11 cellular contexts compared by ENCODE assay signal in genomic region chr5:83353231-83353630, GRCh38.
A peak's percentile ranks its signal among the peaks of the same experiment; 100 is the strongest.
DNase-seq lines count a peak whose midpoint lies in the region.
"Had no signal": no experiment of that assay in that cellular context is flagged by ENCODE, and none has a peak within 500 bp of the region (broad histone marks: within the 10 kb centered on the region; RNA-seq: fewer than 3 reads in every experiment).

No MANE protein-coding gene starts in this region.

- peaks cover 30% of the 10 kb centered on the region; the same call in 1 of the 2 replicates for H3K4me1 ChIP-seq in iPS-20b (ENCODE audit: insufficient read depth, low read length)

- no peaks in the 10 kb centered on the region for H3K27me3 ChIP-seq in iPS-20b (ENCODE audit: insufficient read depth, low read length)

- no peaks in the 10 kb centered on the region; the same call in 1 of the 2 replicates for H3K36me3 ChIP-seq in iPS-20b (ENCODE audit: insufficient read depth, low read depth, low read length)
- H3K36me3 ChIP-seq: HAP-1 had no signal

- DNase-seq in NCI-H748 (lab: John Stamatoyannopoulos, UW; ENCODE audit: unreplicated experiment), result peak; percentile 4
- no peak for DNase-seq in NCI-H748 treated with DMSO at 0.1 percent for 48 hours (lab: John Stamatoyannopoulos, UW)
- peak; percentile 15 for DNase-seq in NCI-H69 (lab: John Stamatoyannopoulos, UW)
- DNase-seq in stimulated activated CD8-positive, alpha-beta memory T cell treated with anti-CD3 and anti-CD28 coated beads, Interleukin-4, amount 100 ng/mL, for 48 hours, result no peak
- DNase-seq in DMS79 (lab: John Stamatoyannopoulos, UW), result no peak
- DNase-seq in D341Med (ENCODE audit: low spot score), result no peak
- DNase-seq: GF-D8, GM23248 had no signal

- H3K9me3 ChIP-seq in iPS-20b (ENCODE audit: insufficient read depth, low read depth, low read length), result peaks cover 29% of the 10 kb centered on the region
- H3K9me3 ChIP-seq: HAP-1 had no signal

- H3K9ac ChIP-seq in iPS-20b (ENCODE audit: low read depth, low read length), result no peak overlapping the region
- H3K9ac ChIP-seq: GM23248 had no signal

- peak overlapping the region; percentile 70 for H3K27ac ChIP-seq in iPS-20b (ENCODE audit: low read length)
- H3K27ac ChIP-seq: 22Rv1, GM23248 had no signal

- no peak overlapping the region for H3K4me3 ChIP-seq in iPS-20b (ENCODE audit: low read length)
- H3K4me3 ChIP-seq: GM23248, HAP-1 had no signal

Comparison
In these comparisons a context has a peak if more than half of its experiments do, and no peak if none do; other contexts are left out.
1. DNase-seq: peak in NCI-H748 (single experiment) and NCI-H69 (single experiment); none in NCI-H748 treated with DMSO at 0.1 percent for 48 hours (single experiment), stimulated activated CD8-positive, alpha-beta memory T cell treated with anti-CD3 and anti-CD28 coated beads, Interleukin-4, amount 100 ng/mL, for 48 hours (single experiment), DMS79 (single experiment) and D341Med (single experiment).